In the genomic region with DNA sequence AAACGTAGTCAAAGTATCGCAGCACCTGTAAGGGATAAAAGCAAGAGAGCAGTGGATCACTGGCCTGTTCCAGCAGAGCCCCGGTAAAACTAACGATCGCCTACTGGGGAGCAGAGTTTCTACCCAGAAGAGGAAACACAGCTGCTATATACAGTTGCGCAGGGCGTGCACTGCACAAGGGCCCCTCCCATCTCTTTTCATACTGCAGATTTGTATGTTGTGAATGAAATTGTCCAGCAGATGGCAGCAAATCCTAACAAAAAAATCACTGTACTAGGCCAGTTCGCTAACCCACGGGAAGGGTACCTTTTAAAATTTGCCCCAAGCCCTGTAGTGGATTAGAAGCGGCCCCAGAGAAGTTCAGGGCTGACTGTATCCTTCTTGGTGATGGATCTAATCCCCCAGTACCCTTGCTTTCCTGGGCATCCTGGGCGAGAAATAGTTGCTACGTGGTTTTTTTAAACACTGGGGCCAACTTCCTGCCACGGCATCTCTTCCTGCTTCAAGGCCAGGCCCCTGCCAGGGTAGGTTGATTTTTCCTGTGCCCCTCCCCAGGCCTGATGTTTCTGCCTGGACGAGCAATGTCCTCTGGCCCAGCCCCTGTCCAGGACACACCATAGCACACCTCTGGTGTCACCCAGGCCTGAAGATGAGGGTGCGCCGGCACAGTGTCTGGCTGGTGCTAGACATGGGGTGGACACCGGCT, we compare ENCODE assay signal across 8 cellular contexts.
DNase-seq lines count a peak whose midpoint lies in the region; ATAC-seq and TF ChIP-seq lines count a peak whose summit lies in the region.

No MANE protein-coding gene starts in this region.

- H3K36me3 ChIP-seq in mesendoderm (ENCODE audit: control insufficient read depth, insufficient read depth, low read length), result no peaks in the 10 kb centered on the region

- CTCF ChIA-PET in Calu3 (lab: Charles Lee), result interaction anchor here (0.5 to 0.7 kb wide), 5 partner anchors 69 to 1137 kb away, joined by 3 to 4 read pairs (median 4); no protein-coding TSS in a partner anchor

- no peaks in the 10 kb centered on the region for H3K79me1 ChIP-seq in mesendoderm (ENCODE audit: low read length)

- no peak overlapping the region for H4K8ac ChIP-seq in mesendoderm (ENCODE audit: low read depth, low read length)

- no peak overlapping the region for H3K4me3 Mint-ChIP-seq in Calu3 (ENCODE audit: low read depth, unreplicated experiment)
- no peak overlapping the region for H3K4me3 Mint-ChIP-seq in HFFc6

- intact Hi-C loops in Calu3 (cut with micrococcal nuclease; ENCODE audit: unreplicated experiment), result loop anchor here (1.0 to 2.0 kb wide), 2 partner anchors 154 to 312 kb away; no protein-coding TSS in a partner anchor

- H3K4me1 Mint-ChIP-seq in Calu3 (ENCODE audit: low read depth, unreplicated experiment) (no peaks in the 10 kb centered on the region), HFFc6 (ENCODE audit: low read depth) (peaks cover 25% of the 10 kb centered on the region)

- WGBS in mesendoderm (ENCODE audit: extremely low coverage, insufficient coverage, low lambda C conversion rate), result no CpG with 5 or more reads among the region's 17 CpGs

- no peak overlapping the region for H2BK5ac ChIP-seq in mesendoderm (ENCODE audit: low read length)

- no TSS peak for BruUV-seq in Calu3 (replicated peaks; lab: Mats Ljungman, UMichigan)

- no peaks in the 10 kb centered on the region for H3K9me3 Mint-ChIP-seq in Calu3 (ENCODE audit: low read depth, unreplicated experiment)
- no peaks in the 10 kb centered on the region for H3K9me3 Mint-ChIP-seq in HFFc6

- no peaks in the 10 kb centered on the region for H3K27me3 ChIP-seq in mesendoderm (ENCODE audit: insufficient read depth, low read length, poor library complexity)

- H3K79me2 ChIP-seq in mesendoderm (ENCODE audit: control insufficient read depth, insufficient read depth, low read length), result no peaks in the 10 kb centered on the region

- no peak overlapping the region for H2BK15ac ChIP-seq in mesendoderm (replicated peaks; ENCODE audit: low read depth)

- no peak overlapping the region for H3K56ac ChIP-seq in mesendoderm (ENCODE audit: low read length)

- H2BK120ac ChIP-seq in mesendoderm (ENCODE audit: low read depth, low read length), result no peak overlapping the region

- ATAC-seq in GM21528 (IDR thresholded peaks at IDR 0.05; ENCODE audit: low FRiP score, unreplicated experiment), result no peak

- H3K4me1 ChIP-seq in mesendoderm (ENCODE audit: control insufficient read depth, low read depth, low read length), result no peaks in the 10 kb centered on the region

- no peak overlapping the region for H3K23ac ChIP-seq in mesendoderm (ENCODE audit: low read length)

- H4K5ac ChIP-seq in mesendoderm (ENCODE audit: low read length), result no peak overlapping the region

- no peak overlapping the region for H3K18ac ChIP-seq in mesendoderm (ENCODE audit: low read length)

- no peak overlapping the region for H3K4ac ChIP-seq in mesendoderm (ENCODE audit: low read depth, low read length)

- peak; percentile 21 for TF ChIP-seq CTCF in Calu3 (IDR thresholded peaks at IDR 0.05; ENCODE audit: unreplicated experiment)
- TF ChIP-seq CTCF in HFFc6 (IDR thresholded peaks at IDR 0.05), result peak; percentile 86

- peak; percentile 56 for DNase-seq in Calu3
- peak; percentile 68 for DNase-seq in HFFc6
- DNase-seq in NCI-H82 (lab: John Stamatoyannopoulos, UW), result peak; percentile 91
- peak; percentile 44 to 49 for DNase-seq in activated CD4-positive, alpha-beta T cell treated with anti-CD3 and anti-CD28 coated beads, Interleukin-2, amount 50 U/mL, for 4 hours
- DNase-seq in effector CD8-positive, alpha-beta T cell (lab: John Stamatoyannopoulos, UW), result peak; percentile 29
- DNase-seq in mesendoderm, result peak; percentile 81
- DNase-seq in stimulated activated CD8-positive, alpha-beta memory T cell treated with anti-CD3 and anti-CD28 coated beads, Interleukin-4, amount 100 ng/mL, for 24 hours (ENCODE audit: low read depth), result peak; percentile 28

- H3K27ac Mint-ChIP-seq in Calu3 (ENCODE audit: unreplicated experiment) (no peak overlapping the region), HFFc6 (no peak overlapping the region)

- H3K4me3 ChIP-seq in mesendoderm (ENCODE audit: low read length), result no peak overlapping the region

- H3K27ac ChIP-seq in mesendoderm (ENCODE audit: low read depth, low read length), result no peak overlapping the region

- no peaks in the 10 kb centered on the region for H3K27me3 Mint-ChIP-seq in Calu3 (ENCODE audit: unreplicated experiment)
- peaks cover 22% of the 10 kb centered on the region for H3K27me3 Mint-ChIP-seq in HFFc6 (ENCODE audit: insufficient read depth)

- no peak overlapping the region for H2AK5ac ChIP-seq in mesendoderm (ENCODE audit: low read length)

- no peak overlapping the region for H3K4me2 ChIP-seq in mesendoderm (ENCODE audit: low read length)

- no peaks in the 10 kb centered on the region for H3K36me3 Mint-ChIP-seq in Calu3 (ENCODE audit: insufficient read depth, unreplicated experiment)
- no peaks in the 10 kb centered on the region for H3K36me3 Mint-ChIP-seq in HFFc6 (ENCODE audit: low read depth)

- H3K9ac ChIP-seq in mesendoderm (ENCODE audit: low read length), result no peak overlapping the region

Comparison
In these comparisons a context has a peak if more than half of its experiments do, and no peak if none do; other contexts are left out.
1. DNase-seq: peak in every context shown above with its lines; median percentile 91 in NCI-H82; 81 in mesendoderm; 68 in HFFc6; 56 in Calu3; 46 in activated CD4-positive, alpha-beta T cell treated with anti-CD3 and anti-CD28 coated beads, Interleukin-2, amount 50 U/mL, for 4 hours; 29 in effector CD8-positive, alpha-beta T cell; 28 in stimulated activated CD8-positive, alpha-beta memory T cell treated with anti-CD3 and anti-CD28 coated beads, Interleukin-4, amount 100 ng/mL, for 24 hours.